Comparison of ENCODE assay signal across 1 cellular context in the genomic region with DNA sequence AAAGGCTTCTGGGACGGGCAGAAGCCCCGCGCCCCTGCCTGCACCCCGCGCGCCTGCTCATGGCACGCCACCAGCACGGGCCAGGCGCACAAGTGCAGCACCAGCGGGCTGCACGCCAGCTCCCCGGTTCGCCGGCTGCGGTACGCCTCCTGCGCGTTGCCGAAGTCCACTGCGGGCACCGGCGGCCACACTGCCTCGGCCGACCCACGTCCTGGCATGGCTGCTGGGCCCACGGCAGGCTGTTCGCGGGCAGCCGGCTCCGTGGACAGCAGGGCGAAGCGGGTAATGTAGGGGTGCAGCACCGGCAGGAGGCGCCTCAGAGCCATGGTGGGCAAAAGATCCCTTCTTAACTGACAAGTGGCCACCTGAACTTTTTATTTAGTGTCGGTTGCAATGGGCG.
TF ChIP-seq lines count a peak whose summit lies in the region.

No MANE protein-coding gene starts in this region.

TF ChIP-seq in K562, 482 proteins besides CTCF, POLR2A, EP300 and RAD21:
- TF ChIP-seq, protein P1, sequence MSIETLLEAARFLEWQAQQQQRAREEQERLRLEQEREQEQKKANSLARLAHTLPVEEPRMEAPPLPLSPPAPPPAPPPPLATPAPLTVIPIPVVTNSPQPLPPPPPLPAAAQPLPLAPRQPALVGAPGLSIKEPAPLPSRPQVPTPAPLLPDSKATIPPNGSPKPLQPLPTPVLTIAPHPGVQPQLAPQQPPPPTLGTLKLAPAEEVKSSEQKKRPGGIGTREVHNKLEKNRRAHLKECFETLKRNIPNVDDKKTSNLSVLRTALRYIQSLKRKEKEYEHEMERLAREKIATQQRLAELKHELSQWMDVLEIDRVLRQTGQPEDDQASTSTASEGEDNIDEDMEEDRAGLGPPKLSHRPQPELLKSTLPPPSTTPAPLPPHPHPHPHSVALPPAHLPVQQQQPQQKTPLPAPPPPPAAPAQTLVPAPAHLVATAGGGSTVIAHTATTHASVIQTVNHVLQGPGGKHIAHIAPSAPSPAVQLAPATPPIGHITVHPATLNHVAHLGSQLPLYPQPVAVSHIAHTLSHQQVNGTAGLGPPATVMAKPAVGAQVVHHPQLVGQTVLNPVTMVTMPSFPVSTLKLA (conservative IDR thresholded peaks at IDR 0.05): no peak
- TF ChIP-seq POLR2G (IDR thresholded peaks at IDR 0.05; ENCODE audit: low read depth, low read length): peak; percentile 37; the same call in 1 of the 2 replicates
